10 cellular contexts compared by ENCODE assay signal in genomic region chr2:98911376-98912154, GRCh38. TPM values are rescaled to one million over a fixed set of nuclear protein-coding genes. Genes with fewer than 3 reads are reported as not detected.
A peak's percentile ranks its signal among the peaks of the same experiment; 100 is the strongest.
DNase-seq lines count a peak whose midpoint lies in the region; ATAC-seq and TF ChIP-seq lines count a peak whose summit lies in the region.
"Had no signal": no experiment of that assay in that cellular context is flagged by ENCODE, and none has a peak within 500 bp of the region (broad histone marks: within the 10 kb centered on the region; RNA-seq: fewer than 3 reads in every experiment).

No MANE protein-coding gene starts in this region.

- no peak overlapping the region for H3K4me3 ChIP-seq in CD8-positive, alpha-beta T cell (ENCODE audit: low read depth, low read length)
- H3K4me3 ChIP-seq in OCI-LY1 (ENCODE audit: low read depth, low read length, poor library complexity, severe bottlenecking) (no peak overlapping the region), choroid plexus epithelial cell (ENCODE audit: low read depth, low read length) (no peak overlapping the region), WERI-Rb-1 (ENCODE audit: low read depth, low read length) (no peak overlapping the region)
- no peak overlapping the region for H3K4me3 ChIP-seq in naive thymus-derived CD4-positive, alpha-beta T cell (ENCODE audit: low read length)
- H3K4me3 ChIP-seq: Peyer's patch, tibial nerve had no signal

- H3K9me2 ChIP-seq in OCI-LY1 (ENCODE audit: low read depth, low read length) = no peaks in the 10 kb centered on the region

- no peaks in the 10 kb centered on the region for H3K79me2 ChIP-seq in OCI-LY1 (ENCODE audit: insufficient read depth, low read length)

- H3K4me2 ChIP-seq in OCI-LY1 (ENCODE audit: low read length) = no peak overlapping the region; the same call in 1 of the 2 replicates

- H3K9me3 Mint-ChIP-seq in CD8-positive, alpha-beta T cell = no peaks in the 10 kb centered on the region
- no peaks in the 10 kb centered on the region for H3K9me3 Mint-ChIP-seq in naive thymus-derived CD4-positive, alpha-beta T cell

- H3K36me3 ChIP-seq in CD8-positive, alpha-beta T cell (ENCODE audit: insufficient read depth, low read length) = no peaks in the 10 kb centered on the region
- H3K36me3 ChIP-seq in OCI-LY1 (ENCODE audit: insufficient read depth, low read length) = no peaks in the 10 kb centered on the region
- H3K36me3 ChIP-seq in naive thymus-derived CD4-positive, alpha-beta T cell (ENCODE audit: control insufficient read depth in 2 of 3, insufficient read depth in 3 of 3, low read length in 3 of 3) = no peaks in the 10 kb centered on the region
- H3K36me3 ChIP-seq in WERI-Rb-1 = no peaks in the 10 kb centered on the region
- H3K36me3 ChIP-seq: Peyer's patch, tibial nerve had no signal

- CTCF ChIA-PET in CD8-positive, alpha-beta T cell (lab: Charles Lee) = no interaction called here
- CTCF ChIA-PET in naive thymus-derived CD4-positive, alpha-beta T cell (lab: Charles Lee) = interaction anchor here (0.5 kb wide), 1 partner anchor 19 kb away, joined by 3 read pairs; no protein-coding TSS in a partner anchor

- peak overlapping the region; percentile 51 for H3K4me3 Mint-ChIP-seq in CD8-positive, alpha-beta T cell
- H3K4me3 Mint-ChIP-seq in naive thymus-derived CD4-positive, alpha-beta T cell = peak overlapping the region in 5 of 10 donors; percentile 15 to 43 (median 35)

- no peaks in the 10 kb centered on the region for H3K27me3 ChIP-seq in CD8-positive, alpha-beta T cell (ENCODE audit: insufficient read depth, low read length)
- no peaks in the 10 kb centered on the region for H3K27me3 ChIP-seq in OCI-LY1 (ENCODE audit: insufficient read depth, low read length)
- peaks cover 0 to 5% of the 10 kb centered on the region in 2 donors for H3K27me3 ChIP-seq in naive thymus-derived CD4-positive, alpha-beta T cell (ENCODE audit: control insufficient read depth in 2 of 2, insufficient read depth in 2 of 2, low read length in 2 of 2)
- H3K27me3 ChIP-seq in WERI-Rb-1 (ENCODE audit: insufficient read depth, low read depth, severe bottlenecking) = no peaks in the 10 kb centered on the region
- H3K27me3 ChIP-seq: Peyer's patch had no signal

- no peak overlapping the region for H3K27ac Mint-ChIP-seq in CD8-positive, alpha-beta T cell
- no peak overlapping the region for H3K27ac Mint-ChIP-seq in naive thymus-derived CD4-positive, alpha-beta T cell

- H3K9ac ChIP-seq in OCI-LY1 (ENCODE audit: low read length) = no peak overlapping the region

- peak; percentile 62 for ATAC-seq in CD8-positive, alpha-beta T cell
- ATAC-seq in naive thymus-derived CD4-positive, alpha-beta T cell = peak; percentile 41
- no peak for ATAC-seq in GM18858 (IDR thresholded peaks at IDR 0.05; ENCODE audit: unreplicated experiment)

- H3K27ac ChIP-seq in CD8-positive, alpha-beta T cell (ENCODE audit: low read depth, low read length) = no peak overlapping the region
- H3K27ac ChIP-seq in OCI-LY1 (ENCODE audit: low read depth, low read length, poor library complexity, severe bottlenecking) = peak overlapping the region; percentile 25
- no peak overlapping the region for H3K27ac ChIP-seq in naive thymus-derived CD4-positive, alpha-beta T cell (ENCODE audit: low read depth, low read length)
- H3K27ac ChIP-seq in WERI-Rb-1 = no peak overlapping the region
- H3K27ac ChIP-seq: Peyer's patch, tibial nerve had no signal

- peak in 2 of 7 experiments; percentile 30 to 49 for DNase-seq in CD8-positive, alpha-beta T cell
- peak; percentile 41 for DNase-seq in choroid plexus epithelial cell (ENCODE audit: low read depth)
- peak in 4 of 9 donors; percentile 12 to 21 (median 16) for DNase-seq in naive thymus-derived CD4-positive, alpha-beta T cell
- DNase-seq in stimulated activated naive CD4-positive, alpha-beta T cell treated with Interleukin-2 at 50 U/mL for 16 hours (lab: John Stamatoyannopoulos, UW) = no peak
- DNase-seq in WERI-Rb-1 = no peak
- no peak for DNase-seq in NCI-H146 treated with DMSO at 0.1 percent for 48 hours (lab: John Stamatoyannopoulos, UW; ENCODE audit: unreplicated experiment)

- H4K20me1 ChIP-seq in OCI-LY1 (ENCODE audit: insufficient read depth, low read length) = no peaks in the 10 kb centered on the region

- intact Hi-C loops in CD8-positive, alpha-beta T cell (cut with DNase I, micrococcal nuclease) = no loop called here
- intact Hi-C loops in naive thymus-derived CD4-positive, alpha-beta T cell (cut with micrococcal nuclease) = no loop called here

- H3K4me1 Mint-ChIP-seq in CD8-positive, alpha-beta T cell (ENCODE audit: low read depth) = peaks cover 48% of the 10 kb centered on the region
- H3K4me1 Mint-ChIP-seq in naive thymus-derived CD4-positive, alpha-beta T cell = peaks cover 0 to 40% (median 33%) of the 10 kb centered on the region in 7 donors

- peaks cover 29% of the 10 kb centered on the region for H3K27me3 Mint-ChIP-seq in CD8-positive, alpha-beta T cell (ENCODE audit: low read depth)
- H3K27me3 Mint-ChIP-seq in naive thymus-derived CD4-positive, alpha-beta T cell = peaks cover 0 to 55% (median 12%) of the 10 kb centered on the region in 5 donors

- POLR2A ChIA-PET in CD8-positive, alpha-beta T cell (lab: Charles Lee) = no interaction called here
- POLR2A ChIA-PET in naive thymus-derived CD4-positive, alpha-beta T cell (lab: Charles Lee) = no interaction called here

- no peaks in the 10 kb centered on the region for H3K36me3 Mint-ChIP-seq in CD8-positive, alpha-beta T cell
- H3K36me3 Mint-ChIP-seq in naive thymus-derived CD4-positive, alpha-beta T cell = no peaks in the 10 kb centered on the region

- H3F3A ChIP-seq in OCI-LY1 (ENCODE audit: insufficient read depth, low read length) = no peaks in the 10 kb centered on the region

- no peak overlapping the region for H2AFZ ChIP-seq in OCI-LY1 (ENCODE audit: low read length)

- H3K9me3 ChIP-seq in CD8-positive, alpha-beta T cell (ENCODE audit: low read length) = no peaks in the 10 kb centered on the region
- H3K9me3 ChIP-seq in OCI-LY1 (ENCODE audit: low read length) (no peaks in the 10 kb centered on the region), WERI-Rb-1 (ENCODE audit: severe bottlenecking) (peaks cover 2% of the 10 kb centered on the region)
- no peaks in the 10 kb centered on the region for H3K9me3 ChIP-seq in naive thymus-derived CD4-positive, alpha-beta T cell (ENCODE audit: control insufficient read depth in 2 of 3, low read length in 3 of 3)
- H3K9me3 ChIP-seq: Peyer's patch, tibial nerve had no signal

- peaks cover 56% of the 10 kb centered on the region for H3K4me1 ChIP-seq in CD8-positive, alpha-beta T cell (ENCODE audit: insufficient read depth, low read length)
- H3K4me1 ChIP-seq in OCI-LY1 (ENCODE audit: insufficient read depth, low read length, severe bottlenecking) = peaks cover 38% of the 10 kb centered on the region
- peaks cover 0 to 5% of the 10 kb centered on the region in 2 donors for H3K4me1 ChIP-seq in naive thymus-derived CD4-positive, alpha-beta T cell (ENCODE audit: control insufficient read depth in 2 of 2, insufficient read depth in 2 of 2, low read length in 2 of 2)

- no peak for TF ChIP-seq CTCF in CD8-positive, alpha-beta T cell (IDR thresholded peaks at IDR 0.05)
- TF ChIP-seq CTCF in OCI-LY1 (IDR thresholded peaks at IDR 0.05; ENCODE audit: low read length) (no peak), choroid plexus epithelial cell (conservative IDR thresholded peaks at IDR 0.05; ENCODE audit: low read depth, low read length) (no peak), WERI-Rb-1 (IDR thresholded peaks at IDR 0.05; ENCODE audit: low read depth, low read length) (no peak)

RNA-seq across cellular contexts. Expression of gene CRACDL, which starts 24.5 kb away (rescaled TPM):
- under 1 TPM; 0.75 to 0.84 TPM for total RNA-seq in CD8-positive, alpha-beta T cell
- total RNA-seq in naive thymus-derived CD4-positive, alpha-beta T cell = 1 to 10 TPM in 2 of 5 experiments, under 1 TPM in 3; 0.46 to 1.9 (median 0.79) TPM
- under 1 TPM; 0.45 to 0.51 TPM for polyA plus RNA-seq in naive thymus-derived CD4-positive, alpha-beta T cell
